In genomic region chr2:230908094-230908594, GRCh38 we compare ENCODE assay signal across 12 cellular contexts. TPM values are rescaled to one million over a fixed set of nuclear protein-coding genes. Genes with fewer than 3 reads are reported as not detected.
DNase-seq lines count a peak whose midpoint lies in the region; ATAC-seq lines count a peak whose summit lies in the region.
"Had no signal": no experiment of that assay in that cellular context is flagged by ENCODE, and none has a peak within 500 bp of the region (broad histone marks: within the 10 kb centered on the region; RNA-seq: fewer than 3 reads in every experiment).

No MANE protein-coding gene starts in this region.

- H3K4me3 ChIP-seq in skeletal muscle satellite cell (ENCODE audit: low read length): no peak overlapping the region
- H3K4me3 ChIP-seq: testis had no signal

- POLR2A ChIA-PET in T-cell (lab: Charles Lee): no interaction called here

- H3K4me1 Mint-ChIP-seq in T-helper 2 cell treated with Interferon-gamma antibody and Interleukin-4, amounts not matched to agents 5 μg/mL and 100 μg/mL, for 36 hours (ENCODE audit: low read depth): peaks cover 26% of the 10 kb centered on the region
- peaks cover 35 to 43% (median 41%) of the 10 kb centered on the region in 3 donors for H3K4me1 Mint-ChIP-seq in T-cell

- peaks cover 10% of the 10 kb centered on the region for H3K4me1 ChIP-seq in skeletal muscle satellite cell (ENCODE audit: control insufficient read depth, insufficient read depth, low read length)
- H3K4me1 ChIP-seq: testis had no signal

- H3K27ac ChIP-seq in epithelial cell of prostate: peak overlapping the region; percentile 14
- H3K27ac ChIP-seq: testis, VCaP had no signal

- H3K27ac Mint-ChIP-seq in T-helper 2 cell treated with Interferon-gamma antibody and Interleukin-4, amounts not matched to agents 5 μg/mL and 100 μg/mL, for 36 hours: peak overlapping the region; percentile 67
- peak overlapping the region; percentile 2 to 64 for H3K27ac Mint-ChIP-seq in T-cell

- no peaks in the 10 kb centered on the region for H3K9me3 Mint-ChIP-seq in T-helper 2 cell treated with Interferon-gamma antibody and Interleukin-4, amounts not matched to agents 5 μg/mL and 100 μg/mL, for 36 hours
- no peaks in the 10 kb centered on the region for H3K9me3 Mint-ChIP-seq in T-cell

- no peak overlapping the region for H3K9ac ChIP-seq in skeletal muscle satellite cell (ENCODE audit: low read depth, low read length)

- CTCF ChIA-PET in T-cell (lab: Charles Lee): interaction anchor here (0.5 to 0.7 kb wide), 2 partner anchors 15 to 93 kb away, joined by 3 to 4 read pairs; no protein-coding TSS in a partner anchor

- DNase-seq in T-helper 2 cell treated with Interferon-gamma antibody and Interleukin-4, amounts not matched to agents 5 μg/mL and 100 μg/mL, for 36 hours (ENCODE audit: low spot score): no peak
- no peak for DNase-seq in T-helper 2 cell
- peak in 2 of 34 experiments; percentile 5 to 9 for DNase-seq in T-cell
- no peak for DNase-seq in epithelial cell of prostate (ENCODE audit: low read depth, low spot score)
- DNase-seq in DMS153 (lab: John Stamatoyannopoulos, UW): no peak
- no peak for DNase-seq in GM19240 (ENCODE audit: insufficient read length, low spot score)
- DNase-seq: erythroblast, NCI-H1105, testis had no signal

- ATAC-seq in T-cell (replicated peaks in 1 of 4): no peak
- ATAC-seq in GM21717 (IDR thresholded peaks at IDR 0.05; ENCODE audit: unreplicated experiment): no peak

- H3K36me3 ChIP-seq in skeletal muscle satellite cell (ENCODE audit: insufficient read depth, low read length): no peaks in the 10 kb centered on the region

- no peaks in the 10 kb centered on the region for H3K9me3 ChIP-seq in skeletal muscle satellite cell (replicated peaks; ENCODE audit: low read length)
- H3K9me3 ChIP-seq: testis had no signal

- no peaks in the 10 kb centered on the region for H3K36me3 Mint-ChIP-seq in T-helper 2 cell treated with Interferon-gamma antibody and Interleukin-4, amounts not matched to agents 5 μg/mL and 100 μg/mL, for 36 hours (ENCODE audit: low read depth)
- H3K36me3 Mint-ChIP-seq in T-cell: peaks cover 13% of the 10 kb centered on the region

- H3K4me2 ChIP-seq in skeletal muscle satellite cell (ENCODE audit: low read length): peak overlapping the region; percentile 0

- peaks cover 25% of the 10 kb centered on the region for H3K27me3 Mint-ChIP-seq in T-helper 2 cell treated with Interferon-gamma antibody and Interleukin-4, amounts not matched to agents 5 μg/mL and 100 μg/mL, for 36 hours (ENCODE audit: low read depth)
- H3K27me3 Mint-ChIP-seq in T-cell: no peaks in the 10 kb centered on the region

- peak overlapping the region; percentile 50 for H3K4me3 Mint-ChIP-seq in T-helper 2 cell treated with Interferon-gamma antibody and Interleukin-4, amounts not matched to agents 5 μg/mL and 100 μg/mL, for 36 hours
- peak overlapping the region in 1 of 3 donors; percentile 9 for H3K4me3 Mint-ChIP-seq in T-cell

- peaks cover 16% of the 10 kb centered on the region for H3K27me3 ChIP-seq in skeletal muscle satellite cell (ENCODE audit: control insufficient read depth, insufficient read depth, low read length)
- H3K27me3 ChIP-seq: testis had no signal

RNA-seq across cellular contexts. Expression of gene GPR55, which starts 16.9 kb away (rescaled TPM):
- total RNA-seq in T-cell: 10 to 100 TPM in 2 of 5 donors, 1 to 10 TPM in 3; 2.7 to 15.5 (median 7.8) TPM
- total RNA-seq in skeletal muscle satellite cell (2012; rRNA removed): under 0.01 TPM in 1 of 2 replicates, not detected in the other

RNA-seq across cellular contexts. Expression of gene ITM2C, which starts 43.4 kb away (rescaled TPM):
- total RNA-seq in T-cell: 10 to 100 TPM; 21.9 to 41.2 (median 34.8) TPM
- total RNA-seq in skeletal muscle satellite cell (2012; rRNA removed): 11.2 and 22.3 TPM in 2 replicates
